Comparison of ENCODE assay signal across 15 cellular contexts in the genomic region with DNA sequence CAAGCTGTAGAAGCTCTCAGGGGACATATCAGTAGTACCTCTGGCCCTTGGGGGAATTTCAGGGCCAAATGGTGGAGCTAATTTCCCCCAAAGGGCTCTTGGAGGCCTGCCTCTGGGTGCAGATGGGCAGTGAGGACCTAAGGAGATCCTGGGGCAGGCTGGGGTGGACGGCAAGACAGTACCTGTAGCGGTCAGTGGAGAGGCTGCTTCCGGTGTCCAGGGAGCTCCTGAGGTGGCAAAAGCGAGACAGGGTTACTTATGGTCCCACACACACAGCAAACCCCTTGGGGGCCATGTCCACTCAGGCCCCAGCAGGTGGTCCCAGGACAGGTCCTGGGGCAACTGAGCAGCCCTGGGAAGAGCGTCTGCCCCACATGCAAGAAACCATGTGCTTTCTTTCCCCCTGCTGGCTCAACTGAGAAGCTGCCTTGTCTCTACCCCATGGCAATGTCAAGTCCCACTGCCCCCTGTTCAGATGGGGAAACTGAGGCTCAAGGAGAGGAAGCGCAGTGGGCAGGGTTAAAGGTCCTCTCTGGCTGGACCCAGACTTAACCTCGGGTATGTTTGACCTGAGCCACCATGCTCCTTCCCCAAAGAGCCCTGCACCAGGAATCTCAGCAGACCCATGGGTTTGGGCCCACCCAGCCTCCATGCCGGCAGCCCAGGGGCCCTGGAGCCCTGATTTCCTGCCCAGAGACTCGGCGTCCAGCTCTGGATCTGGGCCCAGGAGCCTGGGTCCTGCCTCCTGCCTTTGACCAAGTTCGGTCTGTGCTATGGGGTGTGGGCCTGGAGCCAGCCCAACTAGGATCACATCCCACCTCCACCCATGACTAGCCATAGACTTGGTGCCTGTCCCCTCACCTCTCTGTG. TPM values are rescaled to one million over a fixed set of nuclear protein-coding genes. Genes with fewer than 3 reads are reported as not detected.
DNase-seq lines count a peak whose midpoint lies in the region; ATAC-seq and TF ChIP-seq lines count a peak whose summit lies in the region.
"Had no signal": no experiment of that assay in that cellular context is flagged by ENCODE, and none has a peak within 500 bp of the region (broad histone marks: within the 10 kb centered on the region; RNA-seq: fewer than 3 reads in every experiment).

No MANE protein-coding gene starts in this region.

- POLR2A ChIA-PET in PC-3 (lab: Charles Lee; ENCODE audit: unreplicated experiment): no interaction called here

- H3K27me3 ChIP-seq in PC-3 (ENCODE audit: low read length): no peaks in the 10 kb centered on the region
- H3K27me3 ChIP-seq: tibial artery had no signal

- H3K4me1 ChIP-seq in PC-3 (ENCODE audit: insufficient read depth, low read length): no peaks in the 10 kb centered on the region
- H3K4me1 ChIP-seq: psoas muscle had no signal

- ATAC-seq in stimulated activated naive CD8-positive, alpha-beta T cell treated with anti-CD3 and anti-CD28 coated beads, Interleukin-15, Interleukin-2, amounts not matched to agents 100 U/mL and 50 U/mL, for 24 hours: no peak
- ATAC-seq in PC-3 (peak; percentile 28; the same call in 1 of the 2 replicates), HG03469 (IDR thresholded peaks at IDR 0.05; ENCODE audit: unreplicated experiment) (no peak)
- ATAC-seq in stimulated activated naive B cell treated with anti-CD40 and anti-IgM and Interleukin-4, amounts not matched to agents 10 μg/mL and 1 μg/mL and 100 μg/mL, for 72 hours (replicated peaks): no peak
- ATAC-seq: psoas muscle had no signal

- H3K9ac ChIP-seq in PC-3 (ENCODE audit: low read length): no peak overlapping the region

- H3F3A ChIP-seq in PC-3 (ENCODE audit: low read length, unreplicated experiment): no peaks in the 10 kb centered on the region

- H3K27ac ChIP-seq in PC-3 (ENCODE audit: low read length) (no peak overlapping the region), caudate nucleus (ENCODE audit: low read depth, low read length) (no peak overlapping the region)
- H3K27ac ChIP-seq: psoas muscle, tibial artery had no signal

- H3K36me3 ChIP-seq in PC-3 (ENCODE audit: low read depth, low read length): no peaks in the 10 kb centered on the region
- H3K36me3 ChIP-seq: tibial artery had no signal

- H3K79me2 ChIP-seq in PC-3 (ENCODE audit: low read length): no peaks in the 10 kb centered on the region

- no peaks in the 10 kb centered on the region for H3K36me3 Mint-ChIP-seq in stimulated activated naive CD8-positive, alpha-beta T cell treated with anti-CD3 and anti-CD28 coated beads, Interleukin-15, Interleukin-2, amounts not matched to agents 100 ng/mL and 50 ng/mL, for 24 hours (ENCODE audit: low read depth)
- H3K36me3 Mint-ChIP-seq in stimulated activated naive B cell treated with anti-CD40 and anti-IgM and Interleukin-4, amounts not matched to agents 10 μg/mL and 1 μg/mL and 100 μg/mL, for 72 hours: peaks cover 4 to 9% of the 10 kb centered on the region in 2 donors

- DNase-seq in stimulated activated naive CD8-positive, alpha-beta T cell treated with anti-CD3 and anti-CD28 coated beads, Interleukin-15, Interleukin-2, amounts not matched to agents 100 U/mL and 50 U/mL, for 24 hours: no peak
- DNase-seq in PC-3: no peak
- DNase-seq in fibroblast of mammary gland (ENCODE audit: low read depth): no peak
- DNase-seq in stimulated activated naive B cell treated with anti-CD40 and anti-IgM and Interleukin-4, amounts not matched to agents 10 μg/mL and 1 μg/mL and 100 μg/mL, for 72 hours: no peak
- DNase-seq in DMS114 treated with DMSO at 0.1 percent for 48 hours (lab: John Stamatoyannopoulos, UW; ENCODE audit: unreplicated experiment): no peak
- DNase-seq in caudate nucleus (lab: John Stamatoyannopoulos, UW): no peak
- DNase-seq: DMS53, HCEC 1CT, NCI-H2029, NCI-H82, psoas muscle, SHP77, tibial artery had no signal

- H3K27ac Mint-ChIP-seq in stimulated activated naive CD8-positive, alpha-beta T cell treated with anti-CD3 and anti-CD28 coated beads, Interleukin-15, Interleukin-2, amounts not matched to agents 100 ng/mL and 50 ng/mL, for 24 hours: peak overlapping the region; percentile 28
- peak overlapping the region; percentile 91 for H3K27ac Mint-ChIP-seq in stimulated activated naive B cell treated with anti-CD40 and anti-IgM and Interleukin-4, amounts not matched to agents 10 μg/mL and 1 μg/mL and 100 μg/mL, for 72 hours

- H3K4me1 Mint-ChIP-seq in stimulated activated naive CD8-positive, alpha-beta T cell treated with anti-CD3 and anti-CD28 coated beads, Interleukin-15, Interleukin-2, amounts not matched to agents 100 ng/mL and 50 ng/mL, for 24 hours (ENCODE audit: low read depth): peaks cover 18% of the 10 kb centered on the region
- H3K4me1 Mint-ChIP-seq in stimulated activated naive B cell treated with anti-CD40 and anti-IgM and Interleukin-4, amounts not matched to agents 10 μg/mL and 1 μg/mL and 100 μg/mL, for 72 hours: peaks cover 72 to 74% of the 10 kb centered on the region in 2 donors

- H3K9me3 ChIP-seq in PC-3 (ENCODE audit: low read length): no peaks in the 10 kb centered on the region
- H3K9me3 ChIP-seq: psoas muscle, tibial artery had no signal

- H2AFZ ChIP-seq in PC-3 (ENCODE audit: low read length): no peak overlapping the region

- BruUV-seq in PC-3 (replicated peaks; lab: Mats Ljungman, UMichigan): no TSS peak

- H3K4me3 Mint-ChIP-seq in stimulated activated naive CD8-positive, alpha-beta T cell treated with anti-CD3 and anti-CD28 coated beads, Interleukin-15, Interleukin-2, amounts not matched to agents 100 ng/mL and 50 ng/mL, for 24 hours: no peak overlapping the region
- H3K4me3 Mint-ChIP-seq in stimulated activated naive B cell treated with anti-CD40 and anti-IgM and Interleukin-4, amounts not matched to agents 10 μg/mL and 1 μg/mL and 100 μg/mL, for 72 hours: peak overlapping the region; percentile 63 to 75

- CTCF ChIA-PET in PC-3 (lab: Charles Lee): interaction anchor here (0.9 kb wide), 1 partner anchor 52 kb away, joined by 5 read pairs; no protein-coding TSS in a partner anchor

- no peaks in the 10 kb centered on the region for H3K27me3 Mint-ChIP-seq in stimulated activated naive CD8-positive, alpha-beta T cell treated with anti-CD3 and anti-CD28 coated beads, Interleukin-15, Interleukin-2, amounts not matched to agents 100 ng/mL and 50 ng/mL, for 24 hours
- H3K27me3 Mint-ChIP-seq in stimulated activated naive B cell treated with anti-CD40 and anti-IgM and Interleukin-4, amounts not matched to agents 10 μg/mL and 1 μg/mL and 100 μg/mL, for 72 hours: no peaks in the 10 kb centered on the region

- H3K9me2 ChIP-seq in PC-3 (replicated peaks; ENCODE audit: low read length): no peaks in the 10 kb centered on the region

- H3K4me3 ChIP-seq in PC-3 (ENCODE audit: low read length): no peak overlapping the region
- H3K4me3 ChIP-seq in fibroblast of mammary gland (ENCODE audit: control insufficient read depth, low read depth, low read length): no peak overlapping the region
- H3K4me3 ChIP-seq: psoas muscle, tibial artery had no signal

- H4K20me1 ChIP-seq in PC-3 (ENCODE audit: low read length): no peaks in the 10 kb centered on the region

- no peak overlapping the region for H3K4me2 ChIP-seq in PC-3 (ENCODE audit: low read length)

- peak; percentile 25; the same call in 1 of the 2 replicates for TF ChIP-seq CTCF in PC-3 (conservative IDR thresholded peaks at IDR 0.05; ENCODE audit: low read depth, low read length)
- peak; percentile 6 for TF ChIP-seq CTCF in fibroblast of mammary gland (conservative IDR thresholded peaks at IDR 0.05; ENCODE audit: control insufficient read depth, insufficient read depth, low read depth, low read length)

- no peaks in the 10 kb centered on the region for H3K9me3 Mint-ChIP-seq in stimulated activated naive CD8-positive, alpha-beta T cell treated with anti-CD3 and anti-CD28 coated beads, Interleukin-15, Interleukin-2, amounts not matched to agents 100 ng/mL and 50 ng/mL, for 24 hours
- no peaks in the 10 kb centered on the region for H3K9me3 Mint-ChIP-seq in stimulated activated naive B cell treated with anti-CD40 and anti-IgM and Interleukin-4, amounts not matched to agents 10 μg/mL and 1 μg/mL and 100 μg/mL, for 72 hours

- intact Hi-C loops in PC-3 (cut with micrococcal nuclease): no loop called here

RNA-seq across cellular contexts. Expression of gene IQSEC1, which starts 25.7 kb away (rescaled TPM):
- total RNA-seq in PC-3 (2014; rRNA removed): 37.9 and 56.2 TPM in 2 replicates
